22 cellular contexts compared by ENCODE assay signal in genomic region chr2:174051039-174051438, GRCh38.
DNase-seq lines count a peak whose midpoint lies in the region; ATAC-seq, FAIRE-seq and TF ChIP-seq lines count a peak whose summit lies in the region.
"Had no signal": no experiment of that assay in that cellular context is flagged by ENCODE, and none has a peak within 500 bp of the region (broad histone marks: within the 10 kb centered on the region; RNA-seq: fewer than 3 reads in every experiment).

No MANE protein-coding gene starts in this region.

- no peaks in the 10 kb centered on the region for H3F3A ChIP-seq in PC-3 (ENCODE audit: low read length, unreplicated experiment)

- H3K27ac ChIP-seq in PC-3 (ENCODE audit: low read length) = peak overlapping the region; percentile 46
- no peak overlapping the region for H3K27ac ChIP-seq in iPS-20b (ENCODE audit: low read length)
- no peak overlapping the region for H3K27ac ChIP-seq in pancreas
- H3K27ac ChIP-seq: left lung, Peyer's patch, upper lobe of right lung had no signal

- no peak for FAIRE-seq in pancreas (lab: Jason Lieb, UNC)
- no peak for FAIRE-seq in D721Med (lab: Jason Lieb, UNC)

- TF ChIP-seq CTCF in PC-3 (conservative IDR thresholded peaks at IDR 0.05; ENCODE audit: low read depth, low read length) = no peak
- TF ChIP-seq CTCF in pancreas (IDR thresholded peaks at IDR 0.05) = no peak
- no peak for TF ChIP-seq CTCF in D721Med (IDR thresholded peaks at IDR 0.05; ENCODE audit: insufficient read depth, missing control alignments)

- intact Hi-C loops in PC-3 (cut with micrococcal nuclease) (no loop called here), pancreas (cut with DNase I) (no loop called here)

- no peaks in the 10 kb centered on the region for H4K20me1 ChIP-seq in PC-3 (ENCODE audit: low read length)

- POLR2A ChIA-PET in PC-3 (lab: Charles Lee; ENCODE audit: unreplicated experiment) = no interaction called here

- peak overlapping the region; percentile 71 for H3K4me2 ChIP-seq in PC-3 (ENCODE audit: low read length)

- H2AFZ ChIP-seq in PC-3 (ENCODE audit: low read length) = no peak overlapping the region

- BruUV-seq in PC-3 (replicated peaks; lab: Mats Ljungman, UMichigan) = no TSS peak

- H3K4me1 ChIP-seq in PC-3 (ENCODE audit: insufficient read depth, low read length) (peaks cover 26% of the 10 kb centered on the region), iPS-20b (ENCODE audit: insufficient read depth, low read length) (peaks cover 31% of the 10 kb centered on the region), pancreas (no peaks in the 10 kb centered on the region)
- H3K4me1 ChIP-seq: left lung had no signal

- CTCF ChIA-PET in PC-3 (lab: Charles Lee) = interaction anchor here (1.0 kb wide), 1 partner anchor 93 kb away, joined by 3 read pairs; no protein-coding TSS in a partner anchor

- DNase-seq in ELF-1 (ENCODE audit: low read depth, low spot score) (peak; percentile 60), PC-3 (no peak), retina (peak; percentile 29), pancreas (no peak), D721Med (ENCODE audit: insufficient read length, low spot score) (no peak)
- DNase-seq: activated CD4-positive, alpha-beta T cell treated with anti-CD3 and anti-CD28 coated beads for 1 hour; activated CD8-positive, alpha-beta T cell treated with anti-CD3 and anti-CD28 coated beads, Interleukin-2, amount 10 ng/mL, durations not matched to agents 7 days and 5 days; activated gamma-delta T cell; C1 segment of cervical spinal cord; effector CD4-positive, alpha-beta T cell; foreskin melanocyte; hippocampal formation; Karpas-422; left lung; MV-4-11; NCI-H510A treated with DMSO at 0.1 percent for 48 hours; Peyer's patch; stimulated activated CD4-positive, alpha-beta T cell treated with anti-CD3 and anti-CD28 coated beads, Interleukin-1b, Interleukin-23, amount 100 ng/mL, for 48 hours; T-cell; upper lobe of right lung had no signal

- H3K27me3 ChIP-seq in PC-3 (ENCODE audit: low read length) (no peaks in the 10 kb centered on the region), iPS-20b (ENCODE audit: insufficient read depth, low read length) (no peaks in the 10 kb centered on the region), pancreas (no peaks in the 10 kb centered on the region)
- H3K27me3 ChIP-seq: left lung, Peyer's patch, upper lobe of right lung had no signal

- H3K36me3 ChIP-seq in PC-3 (ENCODE audit: low read depth, low read length) (no peaks in the 10 kb centered on the region), iPS-20b (ENCODE audit: insufficient read depth, low read depth, low read length) (no peaks in the 10 kb centered on the region), pancreas (no peaks in the 10 kb centered on the region)
- H3K36me3 ChIP-seq: left lung, Peyer's patch, upper lobe of right lung had no signal

- H3K9me2 ChIP-seq in PC-3 (replicated peaks; ENCODE audit: low read length) = no peaks in the 10 kb centered on the region

- H3K79me2 ChIP-seq in PC-3 (ENCODE audit: low read length) = no peaks in the 10 kb centered on the region

- WGBS in pancreas, 2 donors = 89 to 92% methylated on average over 4 of the region's 4 CpGs

- no peak overlapping the region; the same call in 1 of the 2 replicates for H3K9ac ChIP-seq in PC-3 (ENCODE audit: low read length)
- peak overlapping the region; percentile 19; the same call in 1 of the 2 replicates for H3K9ac ChIP-seq in iPS-20b (ENCODE audit: low read depth, low read length)

- ATAC-seq in PC-3 (no peak), GM18867 (IDR thresholded peaks at IDR 0.05; ENCODE audit: unreplicated experiment) (no peak), pancreas (no peak)
- ATAC-seq: activated CD8-positive, alpha-beta T cell treated with anti-CD3 and anti-CD28 coated beads, Interleukin-2, amount 10 ng/mL, durations not matched to agents 7 days and 5 days; T-cell had no signal

- H3K9me3 ChIP-seq in PC-3 (ENCODE audit: low read length) (no peaks in the 10 kb centered on the region), iPS-20b (ENCODE audit: insufficient read depth, low read depth, low read length) (no peaks in the 10 kb centered on the region), pancreas (no peaks in the 10 kb centered on the region)
- H3K9me3 ChIP-seq: left lung, upper lobe of right lung had no signal

- H3K4me3 ChIP-seq in PC-3 (ENCODE audit: low read length) = no peak overlapping the region
- no peak overlapping the region for H3K4me3 ChIP-seq in iPS-20b (ENCODE audit: low read length)
- no peak overlapping the region for H3K4me3 ChIP-seq in pancreas
- H3K4me3 ChIP-seq: left lung, Peyer's patch, upper lobe of right lung had no signal

Comparison
In these comparisons a context has a peak if more than half of its experiments do, and no peak if none do; other contexts are left out.
1. DNase-seq: peak in ELF-1 (single experiment) and retina (single experiment); none in PC-3 (single experiment), pancreas (0 of 6) and D721Med (single experiment).